In the genomic region with DNA sequence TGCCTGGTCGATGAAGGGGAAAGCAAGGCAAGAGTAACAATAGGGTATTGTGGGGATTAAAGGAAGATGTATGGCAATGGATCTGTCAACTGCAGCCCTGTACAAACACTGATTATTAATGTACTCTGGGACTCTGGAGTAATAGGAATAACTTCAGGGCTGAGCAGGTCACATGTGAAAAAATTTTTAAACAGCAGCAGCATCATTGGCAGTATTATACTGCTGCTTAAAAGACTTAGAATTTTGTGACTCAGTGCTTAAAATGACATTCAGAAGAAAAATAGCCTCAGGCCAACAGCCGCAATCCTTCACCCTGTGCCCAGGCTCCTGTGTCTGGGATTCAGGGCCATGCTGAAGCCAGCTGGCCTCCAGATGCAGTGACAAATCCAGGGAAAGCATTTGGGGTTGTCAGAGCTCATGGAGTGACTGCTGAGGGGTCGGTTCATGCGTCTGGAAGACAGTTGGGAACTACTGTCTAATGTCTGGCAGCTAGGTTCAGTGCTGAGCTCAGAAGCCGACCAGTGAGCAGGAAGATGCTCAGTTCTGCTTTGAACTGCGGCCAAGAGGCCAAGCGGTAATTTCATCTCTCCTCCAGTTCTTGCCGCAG, we compare ENCODE assay signal across 9 cellular contexts. TPM values are rescaled to one million over a fixed set of nuclear protein-coding genes. Genes with fewer than 3 reads are reported as not detected.
DNase-seq lines count a peak whose midpoint lies in the region; ATAC-seq and TF ChIP-seq lines count a peak whose summit lies in the region.
"Had no signal": no experiment of that assay in that cellular context is flagged by ENCODE, and none has a peak within 500 bp of the region (broad histone marks: within the 10 kb centered on the region; RNA-seq: fewer than 3 reads in every experiment).

No MANE protein-coding gene starts in this region.

- H3K4me1 Mint-ChIP-seq in HFFc6 (ENCODE audit: low read depth): peaks cover 75% of the 10 kb centered on the region
- peaks cover 52% of the 10 kb centered on the region for H3K4me1 Mint-ChIP-seq in activated T-cell treated with anti-CD3 and anti-CD28 coated beads, Interleukin-2, amount 50 U/mL, for 72 hours (ENCODE audit: low read depth)

- no peaks in the 10 kb centered on the region for H3K36me3 ChIP-seq in skeletal muscle satellite cell (ENCODE audit: insufficient read depth, low read length)

- no peaks in the 10 kb centered on the region for H3K9me3 ChIP-seq in skeletal muscle satellite cell (replicated peaks; ENCODE audit: low read length)

- peak overlapping the region; percentile 1 for H3K9ac ChIP-seq in skeletal muscle satellite cell (ENCODE audit: low read depth, low read length)

- ATAC-seq in GM19324 (IDR thresholded peaks at IDR 0.05; ENCODE audit: low FRiP score, unreplicated experiment): no peak
- no peak for ATAC-seq in activated T-cell treated with anti-CD3 and anti-CD28 coated beads, Interleukin-2, amount 50 U/mL, for 72 hours (replicated peaks in 1 of 2)
- ATAC-seq in HG03521 (IDR thresholded peaks at IDR 0.05; ENCODE audit: unreplicated experiment): no peak

- peak overlapping the region; percentile 74 for H3K4me3 Mint-ChIP-seq in HFFc6
- no peak overlapping the region for H3K4me3 Mint-ChIP-seq in activated T-cell treated with anti-CD3 and anti-CD28 coated beads, Interleukin-2, amount 50 U/mL, for 72 hours
- H3K4me3 Mint-ChIP-seq: central memory CD8-positive, alpha-beta T cell had no signal

- peaks cover 3% of the 10 kb centered on the region; the same call in 1 of the 2 replicates for H3K27me3 Mint-ChIP-seq in HFFc6 (ENCODE audit: insufficient read depth)
- no peaks in the 10 kb centered on the region for H3K27me3 Mint-ChIP-seq in activated T-cell treated with anti-CD3 and anti-CD28 coated beads, Interleukin-2, amount 50 U/mL, for 72 hours (ENCODE audit: low read depth)
- H3K27me3 Mint-ChIP-seq: central memory CD8-positive, alpha-beta T cell had no signal

- peak overlapping the region; percentile 35 for H3K4me2 ChIP-seq in skeletal muscle satellite cell (ENCODE audit: low read length)

- H3K9me3 Mint-ChIP-seq in HFFc6: no peaks in the 10 kb centered on the region
- H3K9me3 Mint-ChIP-seq in activated T-cell treated with anti-CD3 and anti-CD28 coated beads, Interleukin-2, amount 50 U/mL, for 72 hours: no peaks in the 10 kb centered on the region
- H3K9me3 Mint-ChIP-seq: central memory CD8-positive, alpha-beta T cell had no signal

- DNase-seq in HFFc6 (peak; percentile 97), cerebellar cortex (ENCODE audit: low spot score) (peak; percentile 83), iris pigment epithelial cell (ENCODE audit: low read depth) (peak; percentile 69), occipital lobe (lab: John Stamatoyannopoulos, UW) (no peak)
- DNase-seq in activated T-cell treated with anti-CD3 and anti-CD28 coated beads, Interleukin-2, amount 50 U/mL, for 72 hours: no peak

- H3K4me1 ChIP-seq in skeletal muscle satellite cell (ENCODE audit: control insufficient read depth, insufficient read depth, low read length): peaks cover 43% of the 10 kb centered on the region

- no peak overlapping the region for H3K4me3 ChIP-seq in skeletal muscle satellite cell (ENCODE audit: low read length)

- TF ChIP-seq CTCF in HFFc6 (IDR thresholded peaks at IDR 0.05): no peak

- no peaks in the 10 kb centered on the region for H3K27me3 ChIP-seq in skeletal muscle satellite cell (ENCODE audit: control insufficient read depth, insufficient read depth, low read length)

- peaks cover 10% of the 10 kb centered on the region for H3K36me3 Mint-ChIP-seq in HFFc6 (ENCODE audit: low read depth)
- no peaks in the 10 kb centered on the region for H3K36me3 Mint-ChIP-seq in activated T-cell treated with anti-CD3 and anti-CD28 coated beads, Interleukin-2, amount 50 U/mL, for 72 hours (ENCODE audit: insufficient read depth in 2 of 2)

- H3K27ac Mint-ChIP-seq in HFFc6: peak overlapping the region; percentile 81
- no peak overlapping the region for H3K27ac Mint-ChIP-seq in activated T-cell treated with anti-CD3 and anti-CD28 coated beads, Interleukin-2, amount 50 U/mL, for 72 hours

RNA-seq across cellular contexts. Expression of a gene that starts 22.2 kb away (rescaled TPM):
- total RNA-seq in HFFc6 (2021; fragmentation: NEBNext Ultra II Directional; extraction: Animal tissue kit (Norgen Biotek cat#: 25700)): 10 to 100 TPM; 41.2 to 58.7 (median 44.4) TPM
- total RNA-seq in skeletal muscle satellite cell (2012; rRNA removed): 18.3 and 19.3 TPM in 2 replicates
- total RNA-seq in occipital lobe: 28.2 TPM
- 10 to 100 TPM; 10.5 to 15.7 TPM for total RNA-seq in activated T-cell treated with anti-CD3 and anti-CD28 coated beads, Interleukin-2, amount 50 U/mL, for 72 hours

Comparison
In these comparisons a context has a peak if more than half of its experiments do, and no peak if none do; other contexts are left out.
1. DNase-seq: peak in HFFc6 (single experiment), cerebellar cortex (single experiment) and iris pigment epithelial cell (single experiment); none in occipital lobe (single experiment) and activated T-cell treated with anti-CD3 and anti-CD28 coated beads, Interleukin-2, amount 50 U/mL, for 72 hours (0 of 2).